Comparison of ENCODE assay signal across 26 cellular contexts in genomic region chr1:51216631-51217030, GRCh38.
"Had no signal": no experiment of that assay in that cellular context is flagged by ENCODE, and none has a peak within 500 bp of the region (broad histone marks: within the 10 kb centered on the region; RNA-seq: fewer than 3 reads in every experiment).

No MANE protein-coding gene starts in this region.

- H3K9me3 ChIP-seq: heart left ventricle, mucosa of descending colon, right atrium auricular region, stomach, suprapubic skin, thoracic aorta, tibial artery, uterus had no signal

- H3K27me3 ChIP-seq: heart left ventricle, right atrium auricular region, stomach, suprapubic skin, tibial artery, uterus had no signal

- H3K4me3 ChIP-seq: heart left ventricle, lung, mucosa of descending colon, right atrium auricular region, skin epidermis, stomach, suprapubic skin, thoracic aorta, tibial artery, uterus had no signal

- H3K36me3 Mint-ChIP-seq: memory B cell; naive thymus-derived CD4-positive, alpha-beta T cell; natural killer cell treated with Interleukin-12 subunit alpha and Interleukin-12 subunit beta and Interleukin-15 and Interleukin-18, amount 100 ng/mL, for 72 hours; stimulated activated naive B cell treated with anti-CD40 and anti-IgM and Interleukin-4, amounts not matched to agents 10 μg/mL and 1 μg/mL and 100 μg/mL, for 72 hours; type B pancreatic cell had no signal

- H3K27me3 Mint-ChIP-seq: naive thymus-derived CD4-positive, alpha-beta T cell; natural killer cell treated with Interleukin-12 subunit alpha and Interleukin-12 subunit beta and Interleukin-15 and Interleukin-18, amount 100 ng/mL, for 72 hours; progenitor cell of endocrine pancreas; stimulated activated naive B cell treated with anti-CD40 and anti-IgM and Interleukin-4, amounts not matched to agents 10 μg/mL and 1 μg/mL and 100 μg/mL, for 72 hours; type B pancreatic cell had no signal

- H3K79me2 ChIP-seq: parathyroid adenoma had no signal

- H3K4me3 Mint-ChIP-seq: memory B cell; naive thymus-derived CD4-positive, alpha-beta T cell; natural killer cell treated with Interleukin-12 subunit alpha and Interleukin-12 subunit beta and Interleukin-15 and Interleukin-18, amount 100 ng/mL, for 72 hours; stimulated activated naive B cell treated with anti-CD40 and anti-IgM and Interleukin-4, amounts not matched to agents 10 μg/mL and 1 μg/mL and 100 μg/mL, for 72 hours; type B pancreatic cell had no signal

- DNase-seq: heart left ventricle; hypothalamus; islet precursor cell; midbrain; mucosa of descending colon; naive thymus-derived CD4-positive, alpha-beta T cell; stimulated activated CD4-positive, alpha-beta T cell treated with anti-CD3 and anti-CD28 coated beads, Interleukin-12 subunit alpha, Interleukin-12 subunit beta, amount 100 ng/mL, for 4 hours; stimulated activated CD4-positive, alpha-beta T cell treated with anti-CD3 and anti-CD28 coated beads, Interleukin-15, amount 100 ng/mL, for 24 hours; stimulated activated CD4-positive, alpha-beta T cell treated with anti-CD3 and anti-CD28 coated beads, Interleukin-2, amount 100 ng/mL, for 24 hours; stimulated activated CD4-positive, alpha-beta T cell treated with anti-CD3 and anti-CD28 coated beads, Interleukin-4, amount 100 ng/mL, for 1 hour; stimulated activated naive B cell treated with anti-CD40 and anti-IgM and Interleukin-4, amounts not matched to agents 10 μg/mL and 1 μg/mL and 100 μg/mL, for 72 hours; stimulated activated naive CD8-positive, alpha-beta T cell treated with anti-CD3 and anti-CD28 coated beads, Interleukin-15, Interleukin-2, amounts not matched to agents 100 U/mL and 50 U/mL, for 24 hours; stomach; tibial artery; uterus had no signal

- H3K36me3 ChIP-seq: heart left ventricle, right atrium auricular region, stomach, suprapubic skin, thoracic aorta, tibial artery, uterus had no signal

- H3K27ac Mint-ChIP-seq: memory B cell; natural killer cell treated with Interleukin-12 subunit alpha and Interleukin-12 subunit beta and Interleukin-15 and Interleukin-18, amount 100 ng/mL, for 72 hours; progenitor cell of endocrine pancreas; stimulated activated naive B cell treated with anti-CD40 and anti-IgM and Interleukin-4, amounts not matched to agents 10 μg/mL and 1 μg/mL and 100 μg/mL, for 72 hours; type B pancreatic cell had no signal

- ATAC-seq: heart left ventricle; mucosa of descending colon; naive thymus-derived CD4-positive, alpha-beta T cell; natural killer cell treated with Interleukin-12 subunit alpha and Interleukin-12 subunit beta and Interleukin-15 and Interleukin-18, amount 100 ng/mL, for 72 hours; sciatic nerve; stimulated activated naive CD8-positive, alpha-beta T cell treated with anti-CD3 and anti-CD28 coated beads, Interleukin-15, Interleukin-2, amounts not matched to agents 100 U/mL and 50 U/mL, for 24 hours had no signal

- H3K9ac ChIP-seq: parathyroid adenoma had no signal

- H2AFZ ChIP-seq: parathyroid adenoma had no signal

- H3K9me3 Mint-ChIP-seq: memory B cell; naive thymus-derived CD4-positive, alpha-beta T cell; natural killer cell treated with Interleukin-12 subunit alpha and Interleukin-12 subunit beta and Interleukin-15 and Interleukin-18, amount 100 ng/mL, for 72 hours; stimulated activated naive B cell treated with anti-CD40 and anti-IgM and Interleukin-4, amounts not matched to agents 10 μg/mL and 1 μg/mL and 100 μg/mL, for 72 hours; type B pancreatic cell had no signal

- H3K27ac ChIP-seq: heart left ventricle, parathyroid adenoma, right atrium auricular region, skin epidermis, stomach, suprapubic skin, tibial artery, uterus had no signal

- H3K4me1 ChIP-seq: parathyroid adenoma, right atrium auricular region, uterus had no signal
